In genomic region chr4:185534534-185534849, GRCh38 we compare ENCODE assay signal across 8 cellular contexts. TPM values are rescaled to one million over a fixed set of nuclear protein-coding genes. Genes with fewer than 3 reads are reported as not detected.
DNase-seq lines count a peak whose midpoint lies in the region; ATAC-seq, FAIRE-seq and TF ChIP-seq lines count a peak whose summit lies in the region.

No MANE protein-coding gene starts in this region.

- TF ChIP-seq POLR2A in gastrocnemius medialis (IDR thresholded peaks at IDR 0.05), result no peak

- H3K36me3 ChIP-seq in astrocyte (ENCODE audit: insufficient read depth, low read length) (no peaks in the 10 kb centered on the region), gastrocnemius medialis (peaks cover 0 to 13% of the 10 kb centered on the region in 2 donors)

- H3K4me3 ChIP-seq in astrocyte (ENCODE audit: insufficient read depth, low read depth, low read length) (peak overlapping the region; percentile 82), iPS-11a (ENCODE audit: low read depth, low read length) (peak overlapping the region; percentile 59), gastrocnemius medialis (peak overlapping the region; percentile 74 to 81 (median 80))

- H3K27ac Mint-ChIP-seq in astrocyte (ENCODE audit: unreplicated experiment), result peak overlapping the region; percentile 5

- peak overlapping the region; percentile 93 for H2AFZ ChIP-seq in astrocyte (ENCODE audit: low read depth, low read length)

- H3K4me1 ChIP-seq in astrocyte (ENCODE audit: insufficient read depth, low read length), result no peaks in the 10 kb centered on the region
- H3K4me1 ChIP-seq in gastrocnemius medialis, result peaks cover 31 to 40% of the 10 kb centered on the region in 2 donors

- ATAC-seq in gastrocnemius medialis (peak in 1 of 2 donors; percentile 12), GM21360 (IDR thresholded peaks at IDR 0.05; ENCODE audit: unreplicated experiment) (no peak), HG02571 (IDR thresholded peaks at IDR 0.05; ENCODE audit: unreplicated experiment) (no peak)

- H3K9me3 Mint-ChIP-seq in astrocyte (ENCODE audit: unreplicated experiment), result no peaks in the 10 kb centered on the region

- no peaks in the 10 kb centered on the region for H3K9me3 ChIP-seq in astrocyte (ENCODE audit: insufficient read depth, low read depth, low read length)
- no peaks in the 10 kb centered on the region for H3K9me3 ChIP-seq in gastrocnemius medialis

- peaks cover 5% of the 10 kb centered on the region for H3K79me2 ChIP-seq in astrocyte (ENCODE audit: insufficient read depth, low read length)

- intact Hi-C loops in gastrocnemius medialis (cut with DNase I; ENCODE audit: low total_unique reads), result loop anchor here (10.0 kb wide), 1 partner anchor 1190 kb away; no protein-coding TSS in a partner anchor

- H4K20me1 ChIP-seq in astrocyte (ENCODE audit: insufficient read depth, low read length), result no peaks in the 10 kb centered on the region

- in situ Hi-C loops in gastrocnemius medialis (cut with MboI; ENCODE audit: low sequenced_read_pairs in 4 of 4), result no loop called here

- H3K27me3 ChIP-seq in astrocyte (ENCODE audit: insufficient read depth, low read length) (peaks cover 8% of the 10 kb centered on the region), gastrocnemius medialis (no peaks in the 10 kb centered on the region)

- no peak for FAIRE-seq in astrocyte (lab: Jason Lieb, UNC)

- DNase-seq in HCEC 1CT (peak; percentile 16), astrocyte (ENCODE audit: low read depth) (peak; percentile 14), gastrocnemius medialis (no peak), NCI-H526 treated with DMSO at 0.1 percent for 48 hours (lab: John Stamatoyannopoulos, UW) (no peak)
- no peak for DNase-seq in NK-92 treated with Interleukin-12 subunit alpha and Interleukin-12 subunit beta, amount 100 ng/mL, for 24 hours (lab: John Stamatoyannopoulos, UW)

- peak overlapping the region; percentile 84 for H3K4me2 ChIP-seq in astrocyte (ENCODE audit: low read length)

- peaks cover 17% of the 10 kb centered on the region for H3K27me3 Mint-ChIP-seq in astrocyte (ENCODE audit: low read depth, unreplicated experiment)

- TF ChIP-seq CTCF in astrocyte (IDR thresholded peaks at IDR 0.05; ENCODE audit: insufficient read depth, low read depth, low read length) (no peak), gastrocnemius medialis (IDR thresholded peaks at IDR 0.05 in 4 of 5, conservative IDR thresholded peaks at IDR 0.05 in 1 of 5) (no peak)

- H3K4me3 Mint-ChIP-seq in astrocyte (ENCODE audit: unreplicated experiment), result peak overlapping the region; percentile 95

- H3K27ac ChIP-seq in astrocyte (ENCODE audit: low read depth, low read length) (peak overlapping the region; percentile 56), gastrocnemius medialis (peak overlapping the region; percentile 89 to 98 (median 96))

- H3K4me1 Mint-ChIP-seq in astrocyte (ENCODE audit: low read depth, unreplicated experiment), result no peaks in the 10 kb centered on the region

- peak overlapping the region; percentile 84 for H3K9ac ChIP-seq in astrocyte (ENCODE audit: low read length)

- H3K36me3 Mint-ChIP-seq in astrocyte (ENCODE audit: low read depth, unreplicated experiment), result no peaks in the 10 kb centered on the region

RNA-seq across cellular contexts. Expression of gene PDLIM3, which starts 0.8 kb away (rescaled TPM):
- total RNA-seq in astrocyte (28.5 and 30.7 TPM in 2 replicates), gastrocnemius medialis (1,000 to 10,000 TPM; 1,062 to 7,224 (median 2,598) TPM)

Comparison
In these comparisons a context has a peak if more than half of its experiments do, and no peak if none do; other contexts are left out.
1. DNase-seq: peak in HCEC 1CT (single experiment) and astrocyte (single experiment); none in gastrocnemius medialis (0 of 2), NCI-H526 treated with DMSO at 0.1 percent for 48 hours (single experiment) and NK-92 treated with Interleukin-12 subunit alpha and Interleukin-12 subunit beta, amount 100 ng/mL, for 24 hours (single experiment).
2. RNA of gene PDLIM3, which starts 0.8 kb away (total RNA-seq): 1,062 to 7,224 TPM in gastrocnemius medialis; 28.5 to 30.7 TPM in astrocyte; every median in the first group is over 10 times any median in the second.
3. Peak in every context shown above with its lines, with median percentiles within 50 percentile points of each other: H3K4me3 ChIP-seq.